Comparison of ENCODE assay signal across 21 cellular contexts in genomic region chr15:99985878-99986277, GRCh38.
DNase-seq lines count a peak whose midpoint lies in the region; ATAC-seq and TF ChIP-seq lines count a peak whose summit lies in the region.
"Had no signal": no experiment of that assay in that cellular context is flagged by ENCODE, and none has a peak within 500 bp of the region (broad histone marks: within the 10 kb centered on the region; RNA-seq: fewer than 3 reads in every experiment).

No MANE protein-coding gene starts in this region.

- H3K9me3 ChIP-seq in trophoblast cell (ENCODE audit: insufficient read depth, low read depth, low read length): peaks cover 3% of the 10 kb centered on the region
- H3K9me3 ChIP-seq: Peyer's patch had no signal

- no peak overlapping the region for H2BK120ac ChIP-seq in trophoblast cell (ENCODE audit: insufficient read depth, low read length, poor library complexity)

- ATAC-seq in natural killer cell treated with Interleukin-12 subunit alpha and Interleukin-12 subunit beta and Interleukin-15 and Interleukin-18, amount 100 ng/mL, for 72 hours: no peak
- ATAC-seq in natural killer cell: no peak
- ATAC-seq: GM12878, SK-N-SH treated with all-trans-retinoic acid at 6 μM for 48 hours had no signal

- no peaks in the 10 kb centered on the region for H3K9me3 Mint-ChIP-seq in natural killer cell treated with Interleukin-12 subunit alpha and Interleukin-12 subunit beta and Interleukin-15 and Interleukin-18, amount 100 ng/mL, for 72 hours
- H3K9me3 Mint-ChIP-seq in natural killer cell: no peaks in the 10 kb centered on the region
- H3K9me3 Mint-ChIP-seq in osteocyte (ENCODE audit: unreplicated experiment): peaks cover 4% of the 10 kb centered on the region
- H3K9me3 Mint-ChIP-seq in MCF 10A (ENCODE audit: unreplicated experiment): no peaks in the 10 kb centered on the region

- H2AK5ac ChIP-seq in trophoblast cell (ENCODE audit: low read length): no peak overlapping the region

- peaks cover 10% of the 10 kb centered on the region for H3K79me1 ChIP-seq in trophoblast cell (ENCODE audit: low read length)

- no peak overlapping the region for H3K18ac ChIP-seq in trophoblast cell (ENCODE audit: low read length)

- no peak overlapping the region for H2AFZ ChIP-seq in trophoblast cell (ENCODE audit: insufficient read depth, low read length, poor library complexity)
- H2AFZ ChIP-seq: GM23248 had no signal

- peak; percentile 35 for DNase-seq in natural killer cell treated with Interleukin-12 subunit alpha and Interleukin-12 subunit beta and Interleukin-15 and Interleukin-18, amount 100 ng/mL, for 72 hours (ENCODE audit: low spot score)
- DNase-seq in natural killer cell: no peak
- DNase-seq in osteocyte (ENCODE audit: extremely low spot score, unreplicated experiment): no peak
- no peak for DNase-seq in MCF 10A (ENCODE audit: unreplicated experiment)
- DNase-seq in trophoblast cell: no peak
- DNase-seq in lower leg skin (ENCODE audit: low spot score in 2 of 2): no peak
- DNase-seq in NCI-H146 (lab: John Stamatoyannopoulos, UW): no peak
- DNase-seq: 8988T; CD8-positive, alpha-beta memory T cell; GDM1; GM23248; NCI-H1436; NCI-H2029 treated with DMSO at 0.1 percent for 48 hours; NCI-H2171 treated with DMSO at 0.1 percent for 48 hours; NCI-H510A treated with DMSO at 0.1 percent for 48 hours; NCI-H82; Peyer's patch; Right ventricle myocardium superior had no signal

- H3K14ac ChIP-seq in trophoblast cell (ENCODE audit: low read length): no peak overlapping the region

- H2BK12ac ChIP-seq in trophoblast cell (ENCODE audit: low read length): no peak overlapping the region

- TF ChIP-seq CTCF in natural killer cell (IDR thresholded peaks at IDR 0.05) (no peak), osteocyte (IDR thresholded peaks at IDR 0.05) (no peak), MCF 10A (IDR thresholded peaks at IDR 0.05; ENCODE audit: unreplicated experiment) (no peak), lower leg skin (IDR thresholded peaks at IDR 0.05) (no peak)

- no peak overlapping the region for H3K9ac ChIP-seq in trophoblast cell (ENCODE audit: low read length)
- H3K9ac ChIP-seq: GM23248 had no signal

- no peak overlapping the region for H3K27ac Mint-ChIP-seq in natural killer cell treated with Interleukin-12 subunit alpha and Interleukin-12 subunit beta and Interleukin-15 and Interleukin-18, amount 100 ng/mL, for 72 hours
- H3K27ac Mint-ChIP-seq in natural killer cell: no peak overlapping the region
- peak overlapping the region; percentile 37 for H3K27ac Mint-ChIP-seq in osteocyte (ENCODE audit: unreplicated experiment)
- H3K27ac Mint-ChIP-seq in MCF 10A (ENCODE audit: low read depth, unreplicated experiment): no peak overlapping the region

- H3K4me2 ChIP-seq in trophoblast cell (ENCODE audit: low read length): no peak overlapping the region

- H3K4me3 ChIP-seq in trophoblast cell (ENCODE audit: low read depth, low read length) (no peak overlapping the region), lower leg skin (ENCODE audit: low read depth, poor library complexity, severe bottlenecking) (no peak overlapping the region)
- H3K4me3 ChIP-seq: GM12878, GM23248, Peyer's patch had no signal

- H4K12ac ChIP-seq in trophoblast cell (ENCODE audit: low read depth, low read length): no peak overlapping the region

- no peak overlapping the region for H3K23ac ChIP-seq in trophoblast cell (ENCODE audit: low read length)

- no peaks in the 10 kb centered on the region for H3K4me1 Mint-ChIP-seq in natural killer cell treated with Interleukin-12 subunit alpha and Interleukin-12 subunit beta and Interleukin-15 and Interleukin-18, amount 100 ng/mL, for 72 hours (ENCODE audit: low read depth in 2 of 2)
- no peaks in the 10 kb centered on the region for H3K4me1 Mint-ChIP-seq in natural killer cell
- peaks cover 39% of the 10 kb centered on the region for H3K4me1 Mint-ChIP-seq in osteocyte (ENCODE audit: unreplicated experiment)
- peaks cover 13% of the 10 kb centered on the region for H3K4me1 Mint-ChIP-seq in MCF 10A (ENCODE audit: insufficient read depth, unreplicated experiment)
- H3K4me1 Mint-ChIP-seq: CD8-positive, alpha-beta memory T cell had no signal

- peak overlapping the region; percentile 71 for H3K27ac ChIP-seq in layer of hippocampus (ENCODE audit: low read depth, low read length)
- H3K27ac ChIP-seq in trophoblast cell (ENCODE audit: low read depth, low read length): no peak overlapping the region
- H3K27ac ChIP-seq: GM23248, Peyer's patch had no signal

- H4K8ac ChIP-seq in trophoblast cell (ENCODE audit: low read depth, low read length): no peak overlapping the region

- no CpG with 5 or more reads among the region's 4 CpGs for WGBS in trophoblast cell (ENCODE audit: extremely low coverage, insufficient coverage, insufficient read length)
- 90 to 100% methylated on average over 4 of the region's 4 CpGs for WGBS in lower leg skin, 2 donors

- no peak overlapping the region for H4K91ac ChIP-seq in trophoblast cell (ENCODE audit: low read depth, low read length)

- H3K79me2 ChIP-seq in trophoblast cell (ENCODE audit: control insufficient read depth, insufficient read depth, low read length, poor library complexity): no peaks in the 10 kb centered on the region

- peaks cover 21 to 26% of the 10 kb centered on the region in 2 experiments for H3K4me1 ChIP-seq in trophoblast cell (ENCODE audit: control insufficient read depth in 1 of 2, insufficient read depth in 2 of 2, low read length in 2 of 2)
- H3K4me1 ChIP-seq: Peyer's patch had no signal

- intact Hi-C loops in natural killer cell (cut with micrococcal nuclease) (no loop called here), MCF 10A (cut with micrococcal nuclease) (no loop called here), lower leg skin (cut with DNase I; ENCODE audit: low total_unique reads) (no loop called here)

- CTCF ChIA-PET in MCF 10A (lab: Yijun Ruan, JAX): interaction anchor here (0.6 to 0.8 kb wide), 2 partner anchors 12 to 57 kb away, joined by 3 to 4 read pairs; no protein-coding TSS in a partner anchor

- no peak overlapping the region for H2BK5ac ChIP-seq in trophoblast cell (ENCODE audit: low read depth, low read length, poor library complexity)

- peaks cover 0 to 7% of the 10 kb centered on the region in 2 donors for H3K27me3 Mint-ChIP-seq in natural killer cell treated with Interleukin-12 subunit alpha and Interleukin-12 subunit beta and Interleukin-15 and Interleukin-18, amount 100 ng/mL, for 72 hours
- H3K27me3 Mint-ChIP-seq in natural killer cell (ENCODE audit: low read depth in 2 of 2) (peaks cover 5 to 25% of the 10 kb centered on the region in 2 donors), osteocyte (ENCODE audit: unreplicated experiment) (peaks cover 5% of the 10 kb centered on the region), MCF 10A (ENCODE audit: insufficient read depth, unreplicated experiment) (no peaks in the 10 kb centered on the region)
- H3K27me3 Mint-ChIP-seq: CD8-positive, alpha-beta memory T cell had no signal

- no peak overlapping the region for H3K4me3 Mint-ChIP-seq in natural killer cell treated with Interleukin-12 subunit alpha and Interleukin-12 subunit beta and Interleukin-15 and Interleukin-18, amount 100 ng/mL, for 72 hours
- H3K4me3 Mint-ChIP-seq in natural killer cell (no peak overlapping the region), osteocyte (ENCODE audit: unreplicated experiment) (no peak overlapping the region), MCF 10A (ENCODE audit: unreplicated experiment) (no peak overlapping the region)
- H3K4me3 Mint-ChIP-seq: CD8-positive, alpha-beta memory T cell had no signal

- H3K27me3 ChIP-seq in layer of hippocampus (ENCODE audit: control insufficient read depth, insufficient read depth, low read length): no peaks in the 10 kb centered on the region
- no peaks in the 10 kb centered on the region for H3K27me3 ChIP-seq in trophoblast cell (ENCODE audit: insufficient read depth, low read length)
- H3K27me3 ChIP-seq: Peyer's patch had no signal

- BruUV-seq in MCF 10A (replicated peaks; lab: Mats Ljungman, UMichigan): no TSS peak

- H3K4ac ChIP-seq in trophoblast cell (ENCODE audit: low read depth, low read length): no peak overlapping the region

- POLR2A ChIA-PET in MCF 10A (lab: Yijun Ruan, JAX): interaction anchor here (1.1 kb wide), 1 partner anchor 13 kb away, joined by 3 read pairs; no protein-coding TSS in a partner anchor

- H3K36me3 Mint-ChIP-seq in natural killer cell treated with Interleukin-12 subunit alpha and Interleukin-12 subunit beta and Interleukin-15 and Interleukin-18, amount 100 ng/mL, for 72 hours: no peaks in the 10 kb centered on the region
- H3K36me3 Mint-ChIP-seq in natural killer cell: no peaks in the 10 kb centered on the region
- no peaks in the 10 kb centered on the region for H3K36me3 Mint-ChIP-seq in osteocyte (ENCODE audit: unreplicated experiment)
- no peaks in the 10 kb centered on the region for H3K36me3 Mint-ChIP-seq in MCF 10A (ENCODE audit: insufficient read depth, unreplicated experiment)

- TF ChIP-seq POLR2A in lower leg skin (IDR thresholded peaks at IDR 0.05): no peak

- no peaks in the 10 kb centered on the region for H3K36me3 ChIP-seq in trophoblast cell (ENCODE audit: control insufficient read depth in 1 of 2, insufficient read depth in 2 of 2, low read length in 2 of 2)
- H3K36me3 ChIP-seq: Peyer's patch had no signal
